Comparison of ENCODE assay signal across 21 cellular contexts in the genomic region with DNA sequence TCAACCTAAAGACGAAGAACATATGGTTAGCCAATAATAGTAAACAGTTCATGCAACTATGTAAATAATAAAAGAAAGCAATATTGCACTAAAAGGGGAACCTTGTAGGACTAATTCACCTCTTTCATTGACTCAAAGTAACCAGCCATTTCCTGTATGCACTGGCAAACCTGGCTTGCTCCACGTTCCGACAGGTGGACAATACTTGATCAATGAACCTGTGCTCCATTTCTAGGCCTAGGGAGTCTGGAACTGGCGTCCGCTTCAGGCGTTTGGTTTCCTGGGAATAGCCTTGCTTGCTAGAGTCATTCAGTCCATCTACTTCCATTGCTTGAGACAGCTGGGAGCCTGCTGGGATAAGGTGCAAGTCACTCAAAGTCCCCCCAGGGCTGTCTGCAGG. TPM values are rescaled to one million over a fixed set of nuclear protein-coding genes. Genes with fewer than 3 reads are reported as not detected.
"Had no signal": no experiment of that assay in that cellular context is flagged by ENCODE, and none has a peak within 500 bp of the region (broad histone marks: within the 10 kb centered on the region; RNA-seq: fewer than 3 reads in every experiment).

No MANE protein-coding gene starts in this region.

- ATAC-seq: activated CD8-positive, alpha-beta memory T cell treated with anti-CD3 and anti-CD28 coated beads, Interleukin-2, amount 10 ng/mL, durations not matched to agents 7 days and 5 days; WTC11 had no signal

- H3K4me1 ChIP-seq: breast epithelium had no signal

- H3K4me3 ChIP-seq: breast epithelium, MG63 had no signal

- DNase-seq: activated CD4-positive, alpha-beta T cell treated with anti-CD3 and anti-CD28 coated beads for 48 hours; activated CD4-positive, alpha-beta T cell treated with anti-CD3 and anti-CD28 coated beads, Interleukin-2, amount 50 U/mL, for 4 hours; activated CD4-positive, CD25-positive, alpha-beta regulatory T cell treated with anti-CD3 and anti-CD28 coated beads, Interleukin-2, amount 50 U/mL, for 72 hours; activated CD8-positive, alpha-beta memory T cell treated with anti-CD3 and anti-CD28 coated beads, Interleukin-2, amount 10 ng/mL, durations not matched to agents 7 days and 5 days; activated effector memory CD4-positive, alpha-beta T cell treated with Interleukin-2 at 50 U/mL for 16 hours; activated naive CD4-positive, alpha-beta T cell; activated T-cell treated with anti-CD3 and anti-CD28 coated beads, Interleukin-2, amount 50 U/mL, for 24 hours; aorta; MG63; MV-4-11; NCI-H1092 treated with DMSO at 0.1 percent for 48 hours; NCI-H1417 treated with DMSO at 0.1 percent for 48 hours; NCI-H1694 treated with DMSO at 0.1 percent for 48 hours; NCI-H2029 treated with DMSO at 0.1 percent for 48 hours; NCI-H446; NCI-H524; NCI-H748 treated with DMSO at 0.1 percent for 48 hours; SIG-M5 had no signal

- H3K27me3 ChIP-seq: breast epithelium, MG63 had no signal

- H3K27ac ChIP-seq: breast epithelium had no signal

- H3K9me3 ChIP-seq: breast epithelium, MG63 had no signal

- H3K36me3 ChIP-seq: breast epithelium had no signal

RNA-seq across cellular contexts. Expression of gene APBA1, which starts 46.0 kb away (rescaled TPM):
- total RNA-seq: OCI-LY7 had no signal
